In the genomic region with DNA sequence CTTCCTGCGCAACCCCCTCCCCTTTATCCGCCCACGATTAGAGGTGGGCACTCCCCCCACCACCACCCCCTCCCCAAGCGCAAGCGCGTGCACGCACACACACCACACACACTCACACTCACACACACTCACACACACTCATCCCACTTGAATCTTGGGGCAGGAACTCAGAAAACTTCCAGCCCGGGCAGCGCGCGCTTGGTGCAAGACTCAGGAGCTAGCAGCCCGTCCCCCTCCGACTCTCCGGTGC, we compare ENCODE assay signal across 10 cellular contexts. TPM values are rescaled to one million over a fixed set of nuclear protein-coding genes. Genes with fewer than 3 reads are reported as not detected.
A peak's percentile ranks its signal among the peaks of the same experiment; 100 is the strongest.
DNase-seq lines count a peak whose midpoint lies in the region; ATAC-seq, FAIRE-seq and TF ChIP-seq lines count a peak whose summit lies in the region.
"Had no signal": no experiment of that assay in that cellular context is flagged by ENCODE, and none has a peak within 500 bp of the region (broad histone marks: within the 10 kb centered on the region; RNA-seq: fewer than 3 reads in every experiment).

A gene (plus strand): TSS at position 170 of the 250 bp plus-strand sequence. CDS start 788 bp downstream, outside the sequence.

- H3K4me1 ChIP-seq in HepG2 (ENCODE audit: insufficient read depth, low read length) (peaks cover 25% of the 10 kb centered on the region), thyroid gland (peaks cover 19 to 28% of the 10 kb centered on the region in 2 donors)

- peak within 1 kb of the TSS; percentile 76 for H3K9ac ChIP-seq in HepG2 (ENCODE audit: insufficient read depth, low read depth, low read length)

- H3K36me3 Mint-ChIP-seq in stimulated activated naive CD8-positive, alpha-beta T cell treated with anti-CD3 and anti-CD28 coated beads, Interleukin-15, Interleukin-2, amounts not matched to agents 100 ng/mL and 50 ng/mL, for 24 hours (ENCODE audit: low read depth): no peaks in the 10 kb centered on the region
- peaks cover 10% of the 10 kb centered on the region for H3K36me3 Mint-ChIP-seq in MCF 10A (ENCODE audit: insufficient read depth, unreplicated experiment)

- H4K20me1 ChIP-seq in HepG2 (ENCODE audit: insufficient read depth, low read length): no peaks in the 10 kb centered on the region; the same call in 1 of the 2 replicates

- no peak for ATAC-seq in stimulated activated naive CD8-positive, alpha-beta T cell treated with anti-CD3 and anti-CD28 coated beads, Interleukin-15, Interleukin-2, amounts not matched to agents 100 U/mL and 50 U/mL, for 24 hours
- ATAC-seq in HepG2: no peak
- ATAC-seq in HG02870 (IDR thresholded peaks at IDR 0.05; ENCODE audit: unreplicated experiment): no peak

- peaks cover 69% of the 10 kb centered on the region for H3K27me3 Mint-ChIP-seq in stimulated activated naive CD8-positive, alpha-beta T cell treated with anti-CD3 and anti-CD28 coated beads, Interleukin-15, Interleukin-2, amounts not matched to agents 100 ng/mL and 50 ng/mL, for 24 hours
- no peaks in the 10 kb centered on the region for H3K27me3 Mint-ChIP-seq in MCF 10A (ENCODE audit: insufficient read depth, unreplicated experiment)

- H3K79me2 ChIP-seq in HepG2 (ENCODE audit: insufficient read depth, low read length): peaks cover 64% of the 10 kb centered on the region

- intact Hi-C loops in MCF 10A (cut with micrococcal nuclease) (loop anchor here (1.0 to 2.0 kb wide), 3 partner anchors 55 to 267 kb away; no protein-coding TSS in a partner anchor), HepG2 (cut with micrococcal nuclease; ENCODE audit: unreplicated experiment) (loop anchor here (2.0 to 10.0 kb wide), 6 partner anchors 82 to 519 kb away; no protein-coding TSS in a partner anchor), thyroid gland (cut with DNase I) (no loop called here)

- in situ Hi-C loops in HepG2 (cut with HindIII; ENCODE audit: extremely low pct_ligation_motif_present, low pct_unique_long_range_greater_than_20kb): loop anchor here (5.0 kb wide), 1 partner anchor 82 kb away; no protein-coding TSS in a partner anchor

- H3K4me1 Mint-ChIP-seq in stimulated activated naive CD8-positive, alpha-beta T cell treated with anti-CD3 and anti-CD28 coated beads, Interleukin-15, Interleukin-2, amounts not matched to agents 100 ng/mL and 50 ng/mL, for 24 hours (ENCODE audit: low read depth): peaks cover 22% of the 10 kb centered on the region
- H3K4me1 Mint-ChIP-seq in MCF 10A (ENCODE audit: insufficient read depth, unreplicated experiment): peaks cover 30% of the 10 kb centered on the region

- H3K27ac Mint-ChIP-seq in stimulated activated naive CD8-positive, alpha-beta T cell treated with anti-CD3 and anti-CD28 coated beads, Interleukin-15, Interleukin-2, amounts not matched to agents 100 ng/mL and 50 ng/mL, for 24 hours: peak within 1 kb of the TSS; percentile 49
- peak within 1 kb of the TSS; percentile 90 for H3K27ac Mint-ChIP-seq in MCF 10A (ENCODE audit: low read depth, unreplicated experiment)

- TF ChIP-seq POLR2A in HepG2 (IDR thresholded peaks at IDR 0.05; ENCODE audit: insufficient read depth in 1 of 2, low read depth in 2 of 2, low read length in 2 of 2): peak; percentile 16 to 29; a peak in 2 of 4 replicates
- no peak for TF ChIP-seq POLR2A in thyroid gland (IDR thresholded peaks at IDR 0.05)

- POLR2A ChIA-PET in MCF 10A (lab: Yijun Ruan, JAX) (interaction anchor here (0.6 to 9.3 kb wide), 23 partner anchors 10 to 512 kb away, joined by 3 to 87 read pairs (median 4); no protein-coding TSS in a partner anchor), HepG2 (lab: Yijun Ruan, JAX) (interaction anchor here (0.6 to 2.8 kb wide), 7 partner anchors 15 to 225 kb away, joined by 3 to 12 read pairs (median 4); no protein-coding TSS in a partner anchor)

- peak within 1 kb of the TSS; percentile 99 for H3K4me2 ChIP-seq in HepG2 (ENCODE audit: low read depth, low read length)

- no peaks in the 10 kb centered on the region; a peak in 1 of 5 replicates for H3K27me3 ChIP-seq in HepG2 (ENCODE audit: control insufficient read depth in 1 of 2, insufficient read depth in 2 of 2, low read length in 2 of 2)
- peaks cover 33% of the 10 kb centered on the region for H3K27me3 ChIP-seq in thyroid gland

- H3K36me3 ChIP-seq in HepG2 (replicated peaks in 1 of 2; ENCODE audit: control insufficient read depth in 1 of 2, insufficient read depth in 2 of 2, low read length in 2 of 2) (peaks cover 0 to 1% of the 10 kb centered on the region in 2 experiments; a peak in 3 of 5 replicates), thyroid gland (no peaks in the 10 kb centered on the region)

- peak; percentile 21 for FAIRE-seq in HepG2 (lab: Jason Lieb, UNC)
- FAIRE-seq: colon, GM18507 had no signal

- TF ChIP-seq RAD21 in HepG2 (CRISPR knock-in tag; IDR thresholded peaks at IDR 0.05): no peak

- BruUV-seq in MCF 10A (replicated peaks; lab: Mats Ljungman, UMichigan) (no TSS peak), HepG2 (replicated peaks; lab: Mats Ljungman, UMichigan) (no TSS peak)

- H3K4me3 Mint-ChIP-seq in stimulated activated naive CD8-positive, alpha-beta T cell treated with anti-CD3 and anti-CD28 coated beads, Interleukin-15, Interleukin-2, amounts not matched to agents 100 ng/mL and 50 ng/mL, for 24 hours: peak within 1 kb of the TSS; percentile 81
- H3K4me3 Mint-ChIP-seq in MCF 10A (ENCODE audit: unreplicated experiment): peak within 1 kb of the TSS; percentile 94

- H2AFZ ChIP-seq in HepG2 (ENCODE audit: low read length): no peak within 1 kb of the TSS

- H3K4me3 ChIP-seq in HepG2 (replicated peaks in 1 of 3; ENCODE audit: insufficient read depth in 1 of 3, low read depth in 2 of 3, low read length in 3 of 3): peak within 1 kb of the TSS; percentile 76 to 98 (median 97)
- peak within 1 kb of the TSS; percentile 16 to 42 (median 39) for H3K4me3 ChIP-seq in thyroid gland (replicated peaks in 1 of 3)

- H3K9me3 ChIP-seq in HepG2 (ENCODE audit: low read length) (no peaks in the 10 kb centered on the region), thyroid gland (no peaks in the 10 kb centered on the region)

- no peak for TF ChIP-seq CTCF in MCF 10A (IDR thresholded peaks at IDR 0.05; ENCODE audit: unreplicated experiment)
- no peak for TF ChIP-seq CTCF in HepG2 (CRISPR knock-in tag; IDR thresholded peaks at IDR 0.05)
- no peak for TF ChIP-seq CTCF in thyroid gland (IDR thresholded peaks at IDR 0.05)

- H3K9me3 Mint-ChIP-seq in stimulated activated naive CD8-positive, alpha-beta T cell treated with anti-CD3 and anti-CD28 coated beads, Interleukin-15, Interleukin-2, amounts not matched to agents 100 ng/mL and 50 ng/mL, for 24 hours: no peaks in the 10 kb centered on the region
- H3K9me3 Mint-ChIP-seq in MCF 10A (ENCODE audit: unreplicated experiment): peaks cover 4% of the 10 kb centered on the region

- 0% methylated on average over 14 of the region's 14 CpGs for WGBS in HepG2 (ENCODE audit: low lambda C conversion rate)
- 1 to 2% methylated on average over 12 to 14 of the region's 14 CpGs for WGBS in thyroid gland, 2 donors

- CTCF ChIA-PET in MCF 10A (lab: Yijun Ruan, JAX): interaction anchor here (0.6 to 2.5 kb wide), 7 partner anchors 54 to 290 kb away, joined by 3 to 6 read pairs (median 3); no protein-coding TSS in a partner anchor
- CTCF ChIA-PET in HepG2 (lab: Yijun Ruan, JAX; ENCODE audit: low intra/inter-chr PET ratio, low total read pairs): no interaction called here

- no peak for DNase-seq in stimulated activated naive CD8-positive, alpha-beta T cell treated with anti-CD3 and anti-CD28 coated beads, Interleukin-15, Interleukin-2, amounts not matched to agents 100 U/mL and 50 U/mL, for 24 hours
- no peak for DNase-seq in MCF 10A (ENCODE audit: unreplicated experiment)
- DNase-seq in HepG2 (ENCODE audit: low spot score): no peak
- peak; percentile 48 to 54 for DNase-seq in thyroid gland
- no peak for DNase-seq in EL
- no peak for DNase-seq in NCI-H2081 (lab: John Stamatoyannopoulos, UW)

- TF ChIP-seq EP300 in HepG2 (IDR thresholded peaks at IDR 0.05; ENCODE audit: low read depth in 2 of 2, low read length in 2 of 2) (no peak), HepG2 (CRISPR knock-in tag; IDR thresholded peaks at IDR 0.05; ENCODE audit: borderline replicate concordance) (no peak)

- H3K27ac ChIP-seq in HepG2 (ENCODE audit: extremely low read length, insufficient read depth, low read length): peak within 1 kb of the TSS; percentile 84
- no peak within 1 kb of the TSS for H3K27ac ChIP-seq in thyroid gland

TF ChIP-seq in HepG2, 621 proteins besides CTCF, POLR2A, EP300 and RAD21 (continues in another document):
- no peak for TF ChIP-seq SP4 (CRISPR knock-in tag; IDR thresholded peaks at IDR 0.05)
- peak; percentile 38 for TF ChIP-seq YEATS4 (CRISPR knock-in tag; IDR thresholded peaks at IDR 0.05; ENCODE audit: borderline replicate concordance)

RNA-seq across cellular contexts. Expression of the gene that starts here (rescaled TPM):
- 78.2 and 80.0 TPM in 2 replicates for total RNA-seq in MCF 10A (2022)
- 72.0 and 104 TPM in 2 replicates for total RNA-seq in HepG2 (2016; rRNA removed; fragmentation: Illumina TruSeq; extraction: Trizol)
- 10.3 and 11.3 TPM in 2 replicates for total RNA-seq in HepG2 (2016; cell fraction: cytosol; rRNA removed; fragmentation: Illumina TruSeq; extraction: Trizol; ENCODE audit: low read depth)
- 70.8 and 101 TPM in 2 replicates for total RNA-seq in HepG2 (2016; cell fraction: insoluble cytoplasmic fraction; rRNA removed; fragmentation: Illumina TruSeq; extraction: Trizol)
- 53.4 and 58.8 TPM in 2 replicates for total RNA-seq in HepG2 (2016; cell fraction: membrane; rRNA removed; fragmentation: Illumina TruSeq; extraction: Trizol)
- 103 and 110 TPM in 2 replicates for total RNA-seq in HepG2 (2016; cell fraction: nucleus; rRNA removed; fragmentation: Illumina TruSeq; extraction: Trizol)
- polyA plus RNA-seq in HepG2 (2011; rRNA removed): 50.6 and 78.1 TPM in 2 replicates
- 32.1 and 38.5 TPM in 2 replicates for polyA plus RNA-seq in HepG2 (2011; cell fraction: cytosol; rRNA removed)
- polyA plus RNA-seq in HepG2 (2011; cell fraction: nucleus; rRNA removed): 54.1 and 79.2 TPM in 2 replicates
- 52.3 and 73.9 TPM in 2 replicates for polyA plus RNA-seq in HepG2 (2012)
- polyA plus RNA-seq in HepG2 (2016; cell fraction: cytosol; fragmentation: Illumina TruSeq; extraction: Trizol; ENCODE audit: low read depth): 14.3 and 15.4 TPM in 2 replicates
- 174 and 181 TPM in 2 replicates for polyA plus RNA-seq in HepG2 (2016; cell fraction: insoluble cytoplasmic fraction; fragmentation: Illumina TruSeq; extraction: Trizol; ENCODE audit: low read depth)
- 53.7 and 56.6 TPM in 2 replicates for polyA plus RNA-seq in HepG2 (2016; cell fraction: membrane; fragmentation: Illumina TruSeq; extraction: Trizol; ENCODE audit: low read depth)
- polyA plus RNA-seq in HepG2 (2016; cell fraction: nucleus; fragmentation: Illumina TruSeq; extraction: Trizol; ENCODE audit: insufficient read depth, low read depth): 130 and 131 TPM in 2 replicates
- 1.8 and 64.4 TPM in 2 replicates for polyA minus RNA-seq in HepG2 (2011; rRNA and poly(A)+ RNA removed; ENCODE audit: low replicate concordance)
- polyA minus RNA-seq in HepG2 (2011; cell fraction: cytosol; rRNA and poly(A)+ RNA removed): 59.6 and 77.1 TPM in 2 replicates
- 137 and 165 TPM in 2 replicates for polyA minus RNA-seq in HepG2 (2011; cell fraction: nucleus; rRNA and poly(A)+ RNA removed)
- under 1 TPM; 0.22 to 0.83 (median 0.42) TPM for total RNA-seq in thyroid gland

Comparison
In these comparisons a context has a peak if more than half of its experiments do, and no peak if none do; other contexts are left out.
1. RNA of the gene that starts here (total RNA-seq): 78.2 to 80.0 TPM in MCF 10A and 10.3 to 110 TPM in HepG2; 0.22 to 0.83 TPM in thyroid gland; every median in the first group is over 4 times any median in the second.
2. Peak in DNase-seq and H3K4me3 ChIP-seq in thyroid gland; RNA of the gene not detected or under 1 TPM.
3. POLR2A ChIP-seq: peak in HepG2 (2 of 2); none in thyroid gland (0 of 2).